ENCODE assay signal across 6 cellular contexts in the genomic region with DNA sequence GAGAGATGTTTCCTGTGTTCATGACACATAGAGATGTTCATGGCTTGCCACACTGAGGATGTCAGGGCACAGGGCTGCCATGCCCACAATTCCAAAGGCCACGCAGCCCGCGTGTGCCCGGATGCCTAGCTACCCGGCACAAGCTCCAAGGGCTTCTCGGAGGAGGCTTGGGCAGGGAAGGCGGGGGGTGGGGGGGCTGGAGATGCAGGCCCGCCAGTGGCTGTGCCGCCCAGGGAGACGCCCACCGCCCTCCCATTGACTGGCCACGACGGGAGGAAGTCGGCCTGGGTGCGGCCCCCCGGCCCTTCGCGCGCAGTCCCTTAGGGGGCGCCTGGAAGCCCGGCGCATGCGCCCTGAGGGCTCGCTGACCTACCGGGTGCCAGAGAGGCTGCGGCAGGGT. TPM values are rescaled to one million over a fixed set of nuclear protein-coding genes. Genes with fewer than 3 reads are reported as not detected.
"Had no signal": no experiment of that assay in that cellular context is flagged by ENCODE, and none has a peak within 500 bp of the region (broad histone marks: within the 10 kb centered on the region; RNA-seq: fewer than 3 reads in every experiment).

A gene with protein sequence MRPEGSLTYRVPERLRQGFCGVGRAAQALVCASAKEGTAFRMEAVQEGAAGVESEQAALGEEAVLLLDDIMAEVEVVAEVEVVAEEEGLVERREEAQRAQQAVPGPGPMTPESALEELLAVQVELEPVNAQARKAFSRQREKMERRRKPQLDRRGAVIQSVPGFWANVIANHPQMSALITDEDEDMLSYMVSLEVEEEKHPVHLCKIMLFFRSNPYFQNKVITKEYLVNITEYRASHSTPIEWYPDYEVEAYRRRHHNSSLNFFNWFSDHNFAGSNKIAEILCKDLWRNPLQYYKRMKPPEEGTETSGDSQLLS (plus strand): TSS at position 301 of the 400 bp plus-strand sequence. CDS start 46 bp downstream, at position 347.

RNA-seq across cellular contexts. Expression of the gene that starts here (rescaled TPM):
- total RNA-seq: HepG2, HT-29, HT1080, IMR-90, K562 had no signal
- polyA plus RNA-seq: HepG2, IgD-negative memory B cell, IMR-90, K562 had no signal
